ENCODE assay signal across 26 cellular contexts in the genomic region with DNA sequence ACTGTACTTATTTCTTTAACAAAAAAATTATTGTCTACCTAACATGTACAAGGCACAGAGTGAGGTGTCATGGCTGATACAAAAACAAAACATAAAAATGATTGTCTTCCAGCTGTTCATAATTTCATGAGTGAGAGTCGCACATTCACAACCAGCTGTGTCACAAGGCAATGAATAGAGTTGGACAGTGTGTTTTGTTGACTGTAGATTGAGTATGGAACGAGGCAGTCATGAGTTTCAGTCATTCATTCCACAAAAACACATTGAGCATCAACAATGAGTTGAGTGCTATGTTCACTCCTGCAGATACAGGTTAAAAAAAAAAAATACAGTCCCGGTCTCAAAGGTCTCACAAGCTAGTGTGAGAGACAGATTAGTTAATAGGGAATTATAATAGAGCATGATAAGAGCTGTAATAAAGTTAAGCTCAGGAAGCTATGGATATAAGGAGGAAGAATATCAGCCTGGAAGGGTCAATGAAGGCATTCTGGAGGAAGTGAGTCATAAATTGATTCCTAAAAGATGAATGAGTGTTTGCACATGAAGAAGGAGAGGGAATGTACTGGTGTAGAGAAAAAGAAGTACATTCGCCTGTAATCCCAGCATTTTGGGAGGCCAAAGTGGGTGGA. TPM values are rescaled to one million over a fixed set of nuclear protein-coding genes. Genes with fewer than 3 reads are reported as not detected.
DNase-seq lines count a peak whose midpoint lies in the region; ATAC-seq and TF ChIP-seq lines count a peak whose summit lies in the region.
"Had no signal": no experiment of that assay in that cellular context is flagged by ENCODE, and none has a peak within 500 bp of the region (broad histone marks: within the 10 kb centered on the region; RNA-seq: fewer than 3 reads in every experiment).

No MANE protein-coding gene starts in this region.

- H3K36me3 ChIP-seq in SK-N-SH (replicated peaks in 1 of 2; ENCODE audit: control insufficient read depth in 1 of 2, insufficient read depth in 2 of 2, low read length in 1 of 2) (no peaks in the 10 kb centered on the region), SJCRH30 (no peaks in the 10 kb centered on the region), esophagus muscularis mucosa (no peaks in the 10 kb centered on the region)
- H3K36me3 ChIP-seq: adrenal gland, BLaER1, tibial nerve had no signal

- no peaks in the 10 kb centered on the region for H3K79me2 ChIP-seq in SK-N-SH (ENCODE audit: insufficient read depth)

- no peak for TF ChIP-seq RAD21 in SK-N-SH (IDR thresholded peaks at IDR 0.05; ENCODE audit: low read length)

- ATAC-seq in SK-N-SH treated with all-trans-retinoic acid at 6 μM for 48 hours = no peak; the same call in 2 of the 3 replicates
- ATAC-seq in foreskin keratinocyte = peak; percentile 56

- H3K4me1 ChIP-seq in SK-N-SH (ENCODE audit: control insufficient read depth in 1 of 2, insufficient read depth in 2 of 2, low read depth in 1 of 2, low read length in 1 of 2) (peaks cover 12 to 17% of the 10 kb centered on the region in 2 experiments; a peak in 2 of 4 replicates), foreskin keratinocyte (peaks cover 24% of the 10 kb centered on the region), SJCRH30 (no peaks in the 10 kb centered on the region), esophagus muscularis mucosa (no peaks in the 10 kb centered on the region)
- H3K4me1 ChIP-seq: adrenal gland, BLaER1 had no signal

- no peak overlapping the region for H3K4me2 ChIP-seq in SK-N-SH
- H3K4me2 ChIP-seq: BLaER1 had no signal

- DNase-seq in SK-N-SH (no peak), RPMI7951 (ENCODE audit: low read depth) (peak; percentile 54), foreskin keratinocyte (peak in 1 of 2 donors; percentile 49), SJCRH30 (no peak), NCI-H2227 (lab: John Stamatoyannopoulos, UW; ENCODE audit: unreplicated experiment) (no peak), esophagus muscularis mucosa (ENCODE audit: extremely low spot score) (no peak), putamen (ENCODE audit: low spot score) (no peak)
- DNase-seq: 8988T; activated CD4-positive, alpha-beta T cell treated with anti-CD3 and anti-CD28 coated beads, Interleukin-2, amount 50 U/mL, for 1 hour; activated effector memory CD4-positive, alpha-beta T cell treated with anti-CD3 and anti-CD28 coated beads, Interleukin-2, amount 50 U/mL, for 16 hours; adrenal gland; caudate nucleus; effector CD8-positive, alpha-beta T cell; GDM1; hippocampal formation; islet precursor cell; naive B cell; NCI-H2029; NCI-H446 treated with DMSO at 0.1 percent for 48 hours; SHP77 treated with DMSO at 0.1 percent for 48 hours; stimulated activated CD4-positive, alpha-beta T cell treated with anti-CD3 and anti-CD28 coated beads, Interleukin-2, amount 100 ng/mL, for 48 hours had no signal

- TF ChIP-seq POLR2A in esophagus muscularis mucosa (IDR thresholded peaks at IDR 0.05; ENCODE audit: low read depth) = no peak

- H3K27ac ChIP-seq in SK-N-SH (ENCODE audit: low read depth in 2 of 2, low read length in 1 of 2) (no peak overlapping the region; a peak in 1 of 4 replicates), foreskin keratinocyte (no peak overlapping the region), SJCRH30 (no peak overlapping the region), esophagus muscularis mucosa (replicated peaks in 1 of 4) (no peak overlapping the region)
- H3K27ac ChIP-seq: adrenal gland, BLaER1, tibial nerve, VCaP had no signal

- intact Hi-C loops in esophagus muscularis mucosa (cut with DNase I) = no loop called here

- H3K9me3 ChIP-seq in SK-N-SH = no peaks in the 10 kb centered on the region
- no peaks in the 10 kb centered on the region; the same call in 1 of the 2 replicates for H3K9me3 ChIP-seq in SJCRH30 (replicated peaks)
- no peaks in the 10 kb centered on the region for H3K9me3 ChIP-seq in esophagus muscularis mucosa
- H3K9me3 ChIP-seq: adrenal gland, BLaER1, tibial nerve had no signal

- TF ChIP-seq CTCF in SK-N-SH (IDR thresholded peaks at IDR 0.05) (no peak), foreskin keratinocyte (conservative IDR thresholded peaks at IDR 0.05) (no peak), esophagus muscularis mucosa (IDR thresholded peaks at IDR 0.05) (no peak)

- no peak overlapping the region for H3K9ac ChIP-seq in SK-N-SH
- H3K9ac ChIP-seq: BLaER1 had no signal

- no peaks in the 10 kb centered on the region for H3K9me2 ChIP-seq in SK-N-SH

- no peak for TF ChIP-seq EP300 in SK-N-SH (IDR thresholded peaks at IDR 0.05; ENCODE audit: borderline replicate concordance in 1 of 2, low read depth in 1 of 2, low read length in 1 of 2)
- no peak for TF ChIP-seq EP300 in esophagus muscularis mucosa (IDR thresholded peaks at IDR 0.05)

- H2AFZ ChIP-seq in SK-N-SH (ENCODE audit: low read depth) = no peak overlapping the region

- WGBS in SK-N-SH (ENCODE audit: low lambda C conversion rate) = 64% methylated on average over 4 of the region's 4 CpGs
- WGBS in esophagus muscularis mucosa = 85% methylated on average over 4 of the region's 4 CpGs

- H3K27me3 ChIP-seq in SK-N-SH (ENCODE audit: insufficient read depth) (no peaks in the 10 kb centered on the region), foreskin keratinocyte (no peaks in the 10 kb centered on the region), SJCRH30 (no peaks in the 10 kb centered on the region), esophagus muscularis mucosa (no peaks in the 10 kb centered on the region)
- H3K27me3 ChIP-seq: adrenal gland, BLaER1, tibial nerve had no signal

- no peaks in the 10 kb centered on the region for H4K20me1 ChIP-seq in SK-N-SH (ENCODE audit: insufficient read depth)
- H4K20me1 ChIP-seq: BLaER1 had no signal

- H3K4me3 ChIP-seq in SK-N-SH (ENCODE audit: low read depth in 2 of 2, low read length in 1 of 2) (no peak overlapping the region), SJCRH30 (no peak overlapping the region), esophagus muscularis mucosa (no peak overlapping the region)
- H3K4me3 ChIP-seq: adrenal gland, BLaER1, tibial nerve had no signal

- POLR2A ChIA-PET in SK-N-SH (lab: Yijun Ruan, JAX) = no interaction called here

- H3F3A ChIP-seq in SK-N-SH (replicated peaks; ENCODE audit: insufficient read depth) = no peaks in the 10 kb centered on the region

- CTCF ChIA-PET in SK-N-SH (lab: Yijun Ruan, JAX) = interaction anchor here (0.6 to 5.2 kb wide), 2 partner anchors 12 to 50 kb away, joined by 3 to 23 read pairs; no protein-coding TSS in a partner anchor

TF ChIP-seq in SK-N-SH, 30 proteins besides CTCF, POLR2A, EP300 and RAD21 (continues in another document):
- TF ChIP-seq FOSL2 (IDR thresholded peaks at IDR 0.05; ENCODE audit: borderline replicate concordance, low read depth) (peak; percentile 57; the same call in 1 of the 2 replicates), CHD2 (IDR thresholded peaks at IDR 0.05; ENCODE audit: low read length, partially characterized antibody) (no peak), MEF2A (IDR thresholded peaks at IDR 0.05; ENCODE audit: borderline replicate concordance, low read depth) (no peak)
- TF ChIP-seq, protein P1, sequence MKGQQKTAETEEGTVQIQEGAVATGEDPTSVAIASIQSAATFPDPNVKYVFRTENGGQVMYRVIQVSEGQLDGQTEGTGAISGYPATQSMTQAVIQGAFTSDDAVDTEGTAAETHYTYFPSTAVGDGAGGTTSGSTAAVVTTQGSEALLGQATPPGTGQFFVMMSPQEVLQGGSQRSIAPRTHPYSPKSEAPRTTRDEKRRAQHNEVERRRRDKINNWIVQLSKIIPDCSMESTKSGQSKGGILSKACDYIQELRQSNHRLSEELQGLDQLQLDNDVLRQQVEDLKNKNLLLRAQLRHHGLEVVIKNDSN (IDR thresholded peaks at IDR 0.05; ENCODE audit: borderline replicate concordance, low read depth) = no peak
- TF ChIP-seq, protein P2, sequence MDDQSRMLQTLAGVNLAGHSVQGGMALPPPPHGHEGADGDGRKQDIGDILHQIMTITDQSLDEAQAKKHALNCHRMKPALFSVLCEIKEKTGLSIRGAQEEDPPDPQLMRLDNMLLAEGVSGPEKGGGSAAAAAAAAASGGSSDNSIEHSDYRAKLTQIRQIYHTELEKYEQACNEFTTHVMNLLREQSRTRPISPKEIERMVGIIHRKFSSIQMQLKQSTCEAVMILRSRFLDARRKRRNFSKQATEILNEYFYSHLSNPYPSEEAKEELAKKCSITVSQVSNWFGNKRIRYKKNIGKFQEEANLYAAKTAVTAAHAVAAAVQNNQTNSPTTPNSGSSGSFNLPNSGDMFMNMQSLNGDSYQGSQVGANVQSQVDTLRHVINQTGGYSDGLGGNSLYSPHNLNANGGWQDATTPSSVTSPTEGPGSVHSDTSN (IDR thresholded peaks at IDR 0.05) = peak; percentile 19; the same call in 1 of the 2 replicates

TF ChIP-seq in SK-N-SH treated with all-trans-retinoic acid at 6 μM for 48 hours, 23 proteins besides CTCF, POLR2A, EP300 and RAD21 (continues in another document):
- TF ChIP-seq GLIS3 (CRISPR knock-in tag; IDR thresholded peaks at IDR 0.05) (no peak), ESRRG (CRISPR knock-in tag; IDR thresholded peaks at IDR 0.05) (no peak), TCF4 (CRISPR knock-in tag; IDR thresholded peaks at IDR 0.05; ENCODE audit: borderline replicate concordance) (no peak), ZC3H10 (CRISPR knock-in tag; IDR thresholded peaks at IDR 0.05) (no peak), CSDC2 (CRISPR knock-in tag; IDR thresholded peaks at IDR 0.05) (no peak), RARB (CRISPR knock-in tag; IDR thresholded peaks at IDR 0.05) (no peak), ZNF8 (CRISPR knock-in tag; IDR thresholded peaks at IDR 0.05) (no peak), ZFP30 (CRISPR knock-in tag; IDR thresholded peaks at IDR 0.05) (no peak)
- TF ChIP-seq, protein P3, sequence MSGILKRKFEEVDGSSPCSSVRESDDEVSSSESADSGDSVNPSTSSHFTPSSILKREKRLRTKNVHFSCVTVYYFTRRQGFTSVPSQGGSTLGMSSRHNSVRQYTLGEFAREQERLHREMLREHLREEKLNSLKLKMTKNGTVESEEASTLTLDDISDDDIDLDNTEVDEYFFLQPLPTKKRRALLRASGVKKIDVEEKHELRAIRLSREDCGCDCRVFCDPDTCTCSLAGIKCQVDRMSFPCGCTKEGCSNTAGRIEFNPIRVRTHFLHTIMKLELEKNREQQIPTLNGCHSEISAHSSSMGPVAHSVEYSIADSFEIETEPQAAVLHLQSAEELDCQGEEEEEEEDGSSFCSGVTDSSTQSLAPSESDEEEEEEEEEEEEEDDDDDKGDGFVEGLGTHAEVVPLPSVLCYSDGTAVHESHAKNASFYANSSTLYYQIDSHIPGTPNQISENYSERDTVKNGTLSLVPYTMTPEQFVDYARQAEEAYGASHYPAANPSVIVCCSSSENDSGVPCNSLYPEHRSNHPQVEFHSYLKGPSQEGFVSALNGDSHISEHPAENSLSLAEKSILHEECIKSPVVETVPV (CRISPR knock-in tag; IDR thresholded peaks at IDR 0.05) = no peak

RNA-seq across cellular contexts. Expression of a gene that starts 47.8 kb away (rescaled TPM):
- polyA plus RNA-seq in SK-N-SH (2012; rRNA removed) (20.1 and 23.3 TPM in 2 replicates), foreskin keratinocyte (40.7 and 41.9 TPM in 2 replicates)
- 24.8 and 27.1 TPM in 2 replicates for polyA plus RNA-seq in SK-N-SH (2012; cell fraction: cytosol; rRNA removed)
- polyA plus RNA-seq in SK-N-SH (2012; cell fraction: nucleus; rRNA removed) = 17.9 and 40.4 TPM in 2 replicates
- 10.7 and 13.6 TPM in 2 replicates for total RNA-seq in RPMI7951 (2014; rRNA removed; shearing (Covaris generic))
- total RNA-seq in foreskin keratinocyte (172 and 231 TPM in 2 replicates), esophagus muscularis mucosa (10 to 100 TPM; 18.4 to 40.2 (median 23.7) TPM)
- 15.5 and 18.4 TPM in 2 replicates for total RNA-seq in SJCRH30 (2014; rRNA removed; shearing (Covaris generic))
- polyA plus RNA-seq: IgD-negative memory B cell had no signal
